2 cellular contexts compared by ENCODE assay signal in the genomic region with DNA sequence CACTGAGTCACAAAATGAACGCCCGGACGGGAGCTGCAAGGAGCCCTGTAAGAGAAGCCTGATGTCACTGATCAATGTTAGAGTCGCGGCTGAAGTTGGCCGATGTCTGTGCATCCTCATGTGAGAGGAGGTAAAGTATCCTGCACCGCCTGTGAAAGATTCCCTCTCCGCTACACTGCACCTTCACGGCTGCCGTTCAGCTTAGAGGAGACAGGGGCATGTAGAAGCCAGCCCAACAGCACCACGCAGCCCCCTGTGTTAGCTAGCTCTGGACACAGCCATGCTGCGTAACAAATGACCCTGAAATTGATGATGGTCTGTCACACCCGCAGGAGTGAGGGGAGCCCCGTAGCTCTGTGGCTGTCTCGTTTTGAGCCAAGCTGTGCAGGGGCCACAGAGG.
TF ChIP-seq lines count a peak whose summit lies in the region.

No MANE protein-coding gene starts in this region.

TF ChIP-seq in IMR-90, 13 proteins besides CTCF, POLR2A, EP300 and RAD21 (continued from another document):
- TF ChIP-seq USF2 (IDR thresholded peaks at IDR 0.05; ENCODE audit: low read depth, low read length): no peak

TF ChIP-seq in HepG2, 621 proteins besides CTCF, POLR2A, EP300 and RAD21 (continued from another document):
- TF ChIP-seq ZGPAT (CRISPR knock-in tag; IDR thresholded peaks at IDR 0.05): no peak
- peak; percentile 88 for TF ChIP-seq RBAK (CRISPR knock-in tag; IDR thresholded peaks at IDR 0.05)
- no peak for TF ChIP-seq ZNF614 (CRISPR knock-in tag; IDR thresholded peaks at IDR 0.05; ENCODE audit: borderline replicate concordance)
TF ChIP-seq in HepG2: peak in this region for 1.
